ENCODE assay signal across 21 cellular contexts in genomic region chr2:36801088-36801487, GRCh38.
DNase-seq lines count a peak whose midpoint lies in the region; ATAC-seq and TF ChIP-seq lines count a peak whose summit lies in the region.
"Had no signal": no experiment of that assay in that cellular context is flagged by ENCODE, and none has a peak within 500 bp of the region (broad histone marks: within the 10 kb centered on the region; RNA-seq: fewer than 3 reads in every experiment).

No MANE protein-coding gene starts in this region.

- H3K27ac Mint-ChIP-seq in activated CD4-positive, alpha-beta T cell treated with anti-CD3 and anti-CD28 coated beads for 36 hours, result peak overlapping the region; percentile 32
- no peak overlapping the region for H3K27ac Mint-ChIP-seq in activated naive CD4-positive, alpha-beta T cell treated with anti-CD3 and anti-CD28 coated beads, Interleukin-2, amount 50 U/mL, for 72 hours
- no peak overlapping the region for H3K27ac Mint-ChIP-seq in activated naive CD4-positive, alpha-beta T cell treated with anti-CD3 and anti-CD28 coated beads, Interleukin-2, amount 10 ng/mL, durations not matched to agents 7 days and 5 days
- peak overlapping the region; percentile 79 for H3K27ac Mint-ChIP-seq in stimulated activated effector memory CD8-positive, alpha-beta T cell treated with anti-CD3 and anti-CD28 coated beads, Interleukin-12 subunit alpha, Interleukin-12 subunit beta, amount 100 ng/mL, for 72 hours

- TF ChIP-seq POLR2A in sigmoid colon (IDR thresholded peaks at IDR 0.05), result no peak

- POLR2A ChIA-PET in activated CD4-positive, alpha-beta T cell treated with anti-CD3 and anti-CD28 coated beads for 36 hours (lab: Charles Lee), result no interaction called here

- no peak for TF ChIP-seq EP300 in sigmoid colon (IDR thresholded peaks at IDR 0.05)

- H3K4me3 ChIP-seq in sigmoid colon, result no peak overlapping the region

- peak; percentile 60 for ATAC-seq in activated CD4-positive, alpha-beta T cell treated with anti-CD3 and anti-CD28 coated beads for 36 hours
- peak; percentile 24 to 74 for ATAC-seq in activated naive CD4-positive, alpha-beta T cell treated with anti-CD3 and anti-CD28 coated beads, Interleukin-2, amount 50 U/mL, for 72 hours
- peak; percentile 72 for ATAC-seq in stimulated activated effector memory CD8-positive, alpha-beta T cell treated with anti-CD3 and anti-CD28 coated beads, Interleukin-12 subunit alpha, Interleukin-12 subunit beta, amount 100 ng/mL, for 72 hours
- ATAC-seq: PC-3 had no signal

- 88 to 93% methylated on average over 6 of the region's 6 CpGs for WGBS in sigmoid colon, 2 donors

- H3K9me3 Mint-ChIP-seq in activated CD4-positive, alpha-beta T cell treated with anti-CD3 and anti-CD28 coated beads for 36 hours (ENCODE audit: low read depth), result no peaks in the 10 kb centered on the region
- no peaks in the 10 kb centered on the region for H3K9me3 Mint-ChIP-seq in activated naive CD4-positive, alpha-beta T cell treated with anti-CD3 and anti-CD28 coated beads, Interleukin-2, amount 50 U/mL, for 72 hours
- no peaks in the 10 kb centered on the region for H3K9me3 Mint-ChIP-seq in activated naive CD4-positive, alpha-beta T cell treated with anti-CD3 and anti-CD28 coated beads, Interleukin-2, amount 10 ng/mL, durations not matched to agents 7 days and 5 days
- no peaks in the 10 kb centered on the region for H3K9me3 Mint-ChIP-seq in stimulated activated effector memory CD8-positive, alpha-beta T cell treated with anti-CD3 and anti-CD28 coated beads, Interleukin-12 subunit alpha, Interleukin-12 subunit beta, amount 100 ng/mL, for 72 hours

- no peak overlapping the region for H3K4me3 Mint-ChIP-seq in activated CD4-positive, alpha-beta T cell treated with anti-CD3 and anti-CD28 coated beads for 36 hours
- no peak overlapping the region for H3K4me3 Mint-ChIP-seq in activated naive CD4-positive, alpha-beta T cell treated with anti-CD3 and anti-CD28 coated beads, Interleukin-2, amount 10 ng/mL, durations not matched to agents 7 days and 5 days
- H3K4me3 Mint-ChIP-seq in stimulated activated effector memory CD8-positive, alpha-beta T cell treated with anti-CD3 and anti-CD28 coated beads, Interleukin-12 subunit alpha, Interleukin-12 subunit beta, amount 100 ng/mL, for 72 hours, result peak overlapping the region; percentile 51

- CTCF ChIA-PET in activated CD4-positive, alpha-beta T cell treated with anti-CD3 and anti-CD28 coated beads for 36 hours (lab: Charles Lee), result interaction anchor here (13.8 kb wide), 1 partner anchor 19 kb away, joined by 138 read pairs; no protein-coding TSS in a partner anchor
- CTCF ChIA-PET in activated naive CD4-positive, alpha-beta T cell treated with anti-CD3 and anti-CD28 coated beads, Interleukin-2, amount 10 ng/mL, durations not matched to agents 7 days and 5 days (lab: Charles Lee), result interaction anchor here (0.6 to 0.7 kb wide), 2 partner anchors 28 to 621 kb away, joined by 3 read pairs; no protein-coding TSS in a partner anchor

- H3K27ac ChIP-seq in caudate nucleus (ENCODE audit: low read depth, low read length), result peak overlapping the region; percentile 85
- no peak overlapping the region for H3K27ac ChIP-seq in sigmoid colon
- H3K27ac ChIP-seq: 22Rv1, C4-2B had no signal

- H3K4me1 Mint-ChIP-seq in activated CD4-positive, alpha-beta T cell treated with anti-CD3 and anti-CD28 coated beads for 36 hours, result peaks cover 11% of the 10 kb centered on the region
- no peaks in the 10 kb centered on the region for H3K4me1 Mint-ChIP-seq in activated naive CD4-positive, alpha-beta T cell treated with anti-CD3 and anti-CD28 coated beads, Interleukin-2, amount 10 ng/mL, durations not matched to agents 7 days and 5 days
- peaks cover 39% of the 10 kb centered on the region for H3K4me1 Mint-ChIP-seq in stimulated activated effector memory CD8-positive, alpha-beta T cell treated with anti-CD3 and anti-CD28 coated beads, Interleukin-12 subunit alpha, Interleukin-12 subunit beta, amount 100 ng/mL, for 72 hours

- no peaks in the 10 kb centered on the region for H3K36me3 ChIP-seq in sigmoid colon

- H3K4me1 ChIP-seq in sigmoid colon, result no peaks in the 10 kb centered on the region

- peaks cover 0 to 14% (median 0%) of the 10 kb centered on the region in 4 donors for H3K9me3 ChIP-seq in sigmoid colon

- H3K27me3 ChIP-seq in sigmoid colon, result no peaks in the 10 kb centered on the region

- intact Hi-C loops in activated CD4-positive, alpha-beta T cell treated with anti-CD3 and anti-CD28 coated beads for 36 hours (cut with DNase I, micrococcal nuclease), result no loop called here
- intact Hi-C loops in sigmoid colon (cut with DNase I), result no loop called here

- no peaks in the 10 kb centered on the region for H3K36me3 Mint-ChIP-seq in activated CD4-positive, alpha-beta T cell treated with anti-CD3 and anti-CD28 coated beads for 36 hours (ENCODE audit: low read depth)
- H3K36me3 Mint-ChIP-seq in activated naive CD4-positive, alpha-beta T cell treated with anti-CD3 and anti-CD28 coated beads, Interleukin-2, amount 50 U/mL, for 72 hours, result no peaks in the 10 kb centered on the region
- no peaks in the 10 kb centered on the region for H3K36me3 Mint-ChIP-seq in activated naive CD4-positive, alpha-beta T cell treated with anti-CD3 and anti-CD28 coated beads, Interleukin-2, amount 10 ng/mL, durations not matched to agents 7 days and 5 days
- H3K36me3 Mint-ChIP-seq in stimulated activated effector memory CD8-positive, alpha-beta T cell treated with anti-CD3 and anti-CD28 coated beads, Interleukin-12 subunit alpha, Interleukin-12 subunit beta, amount 100 ng/mL, for 72 hours, result peaks cover 12% of the 10 kb centered on the region

- H3K27me3 Mint-ChIP-seq in activated CD4-positive, alpha-beta T cell treated with anti-CD3 and anti-CD28 coated beads for 36 hours, result peaks cover 19% of the 10 kb centered on the region
- H3K27me3 Mint-ChIP-seq in activated naive CD4-positive, alpha-beta T cell treated with anti-CD3 and anti-CD28 coated beads, Interleukin-2, amount 10 ng/mL, durations not matched to agents 7 days and 5 days, result peaks cover 29% of the 10 kb centered on the region

- TF ChIP-seq CTCF in sigmoid colon (IDR thresholded peaks at IDR 0.05), result no peak

- DNase-seq in activated CD4-positive, alpha-beta T cell treated with anti-CD3 and anti-CD28 coated beads for 36 hours, result no peak
- no peak for DNase-seq in activated CD4-positive, alpha-beta T cell treated with anti-CD3 and anti-CD28 coated beads, Interleukin-2, amount 50 U/mL, for 1 hour
- no peak for DNase-seq in activated naive CD4-positive, alpha-beta T cell treated with anti-CD3 and anti-CD28 coated beads, Interleukin-2, amount 50 U/mL, for 72 hours (ENCODE audit: low spot score in 2 of 2)
- no peak for DNase-seq in activated naive CD4-positive, alpha-beta T cell treated with anti-CD3 and anti-CD28 coated beads, Interleukin-2, amount 10 ng/mL, durations not matched to agents 7 days and 5 days
- DNase-seq in caudate nucleus (lab: John Stamatoyannopoulos, UW), result no peak
- DNase-seq in stimulated activated effector memory CD8-positive, alpha-beta T cell treated with anti-CD3 and anti-CD28 coated beads, Interleukin-12 subunit alpha, Interleukin-12 subunit beta, amount 100 ng/mL, for 72 hours (ENCODE audit: low spot score in 2 of 2), result no peak
- DNase-seq in EL, result no peak
- no peak for DNase-seq in sigmoid colon
- DNase-seq: AML-193, DND-41, GF-D8, KG1, NCI-H1105 treated with DMSO at 0.1 percent for 48 hours, NCI-H1694 treated with DMSO at 0.1 percent for 48 hours, NCI-H510A treated with DMSO at 0.1 percent for 48 hours, NCI-H774, PC-3, RPMI8226, SHP77 treated with DMSO at 0.1 percent for 48 hours had no signal

Comparison
In these comparisons a context has a peak if more than half of its experiments do, and no peak if none do; other contexts are left out.
1. H3K27ac Mint-ChIP-seq: peak in activated CD4-positive, alpha-beta T cell treated with anti-CD3 and anti-CD28 coated beads for 36 hours (single experiment) and stimulated activated effector memory CD8-positive, alpha-beta T cell treated with anti-CD3 and anti-CD28 coated beads, Interleukin-12 subunit alpha, Interleukin-12 subunit beta, amount 100 ng/mL, for 72 hours (single experiment); none in activated naive CD4-positive, alpha-beta T cell treated with anti-CD3 and anti-CD28 coated beads, Interleukin-2, amount 50 U/mL, for 72 hours (0 of 2) and activated naive CD4-positive, alpha-beta T cell treated with anti-CD3 and anti-CD28 coated beads, Interleukin-2, amount 10 ng/mL, durations not matched to agents 7 days and 5 days (single experiment).
2. Peak in every context shown above with its lines, with median percentiles within 50 percentile points of each other: ATAC-seq.